ENCODE assay signal across 8 cellular contexts in the genomic region with DNA sequence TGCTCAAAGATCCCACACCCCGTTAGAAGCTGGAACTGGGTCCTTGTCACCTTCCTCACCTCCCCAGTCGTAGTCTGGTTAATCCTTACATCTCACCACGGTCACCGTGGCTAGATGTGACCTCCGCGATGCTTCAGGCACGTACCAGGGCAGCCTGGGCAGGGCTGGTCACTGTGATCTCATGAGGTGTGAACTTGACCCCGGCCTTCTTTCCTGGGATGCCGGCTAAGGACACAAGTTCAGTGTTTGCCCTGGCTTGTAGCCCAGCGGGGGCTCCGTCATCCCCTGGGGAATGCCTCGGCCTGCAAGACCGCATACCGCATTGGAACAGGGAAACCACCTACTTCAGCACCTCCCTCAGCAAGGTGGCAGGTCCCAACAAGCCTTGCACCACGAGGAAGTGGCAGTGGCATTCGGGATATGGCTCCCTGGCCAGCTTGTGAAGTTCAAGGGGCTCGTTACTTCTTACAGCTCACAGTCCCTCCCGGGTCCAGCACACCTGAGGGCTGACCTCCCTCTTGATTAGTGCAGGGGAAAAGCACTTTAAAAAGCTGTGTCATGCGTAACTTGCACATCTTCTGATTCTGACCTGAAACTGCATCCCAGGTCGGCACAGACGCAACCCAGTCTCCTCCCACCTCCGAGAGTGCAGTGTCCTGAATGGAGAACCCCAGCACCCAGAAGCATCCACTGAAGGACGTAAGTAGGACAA. TPM values are rescaled to one million over a fixed set of nuclear protein-coding genes. Genes with fewer than 3 reads are reported as not detected.
A peak's percentile ranks its signal among the peaks of the same experiment; 100 is the strongest.
DNase-seq lines count a peak whose midpoint lies in the region; ATAC-seq and TF ChIP-seq lines count a peak whose summit lies in the region.

No MANE protein-coding gene starts in this region.

- H3K36me3 ChIP-seq in WERI-Rb-1 (peaks cover 64% of the 10 kb centered on the region), tibial artery (peaks cover 44 to 60% (median 55%) of the 10 kb centered on the region in 3 donors)

- peak overlapping the region; percentile 59 to 95 (median 84) for H3K27ac Mint-ChIP-seq in immature natural killer cell

- H3K27me3 ChIP-seq in WERI-Rb-1 (ENCODE audit: insufficient read depth, low read depth, severe bottlenecking) (no peaks in the 10 kb centered on the region), tibial artery (no peaks in the 10 kb centered on the region)

- H3K27ac ChIP-seq in WERI-Rb-1 (peak overlapping the region; percentile 83), tibial artery (no peak overlapping the region)

- peaks cover 4 to 10% (median 7%) of the 10 kb centered on the region in 3 donors for H3K36me3 Mint-ChIP-seq in immature natural killer cell

- H3K4me1 Mint-ChIP-seq in immature natural killer cell: peaks cover 40 to 44% of the 10 kb centered on the region in 2 donors

- no peak overlapping the region for H3K4me3 ChIP-seq in WERI-Rb-1 (ENCODE audit: low read depth, low read length)
- no peak overlapping the region for H3K4me3 ChIP-seq in tibial artery

- peaks cover under 1 to 22% (median 2%) of the 10 kb centered on the region in 3 donors for H3K27me3 Mint-ChIP-seq in immature natural killer cell (ENCODE audit: low read depth in 3 of 3)

- TF ChIP-seq CTCF in WERI-Rb-1 (IDR thresholded peaks at IDR 0.05; ENCODE audit: low read depth, low read length) (no peak), tibial artery (IDR thresholded peaks at IDR 0.05) (no peak)

- intact Hi-C loops in tibial artery (cut with DNase I; ENCODE audit: low total_unique reads): loop anchor here (5.0 to 10.0 kb wide), 3 partner anchors 95 to 1963 kb away; a partner anchor contains a TSS
- intact Hi-C loops in left cardiac atrium (cut with DNase I): loop anchor here in 1 of 2 donors (10.0 kb wide), 2 partner anchors 93 to 173 kb away; a partner anchor contains a TSS

- ATAC-seq in GM19328 (IDR thresholded peaks at IDR 0.05; ENCODE audit: unreplicated experiment) (no peak), left cardiac atrium (no peak)

- H3K4me3 Mint-ChIP-seq in immature natural killer cell: peak overlapping the region in 2 of 5 donors; percentile 53 to 86

- peak; percentile 18 for DNase-seq in activated T-cell treated with anti-CD3 and anti-CD28 coated beads, Interleukin-2, amount 50 U/mL, for 1 hour
- DNase-seq in activated T-cell treated with anti-CD3 and anti-CD28 coated beads for 4 hours: no peak
- DNase-seq in WERI-Rb-1: peak; percentile 55
- DNase-seq in immature natural killer cell: no peak
- DNase-seq in tibial artery: peak; percentile 18 to 56
- DNase-seq in HCEC 1CT: no peak
- no peak for DNase-seq in left cardiac atrium

- H3K9me3 Mint-ChIP-seq in immature natural killer cell: no peaks in the 10 kb centered on the region

- H3K9me3 ChIP-seq in WERI-Rb-1 (ENCODE audit: severe bottlenecking) (no peaks in the 10 kb centered on the region), tibial artery (no peaks in the 10 kb centered on the region)

- H3K4me1 ChIP-seq in tibial artery: peaks cover 0 to 42% (median 28%) of the 10 kb centered on the region in 4 donors

RNA-seq across cellular contexts. Expression of a gene that starts 25.9 kb away (rescaled TPM):
- polyA plus RNA-seq in immature natural killer cell: 10 to 100 TPM in 1 of 3 donors, 1 to 10 TPM in 2; 1.3 to 19.2 (median 5.0) TPM
- total RNA-seq in left cardiac atrium: 10 to 100 TPM; 14.4 to 22.9 TPM

RNA-seq across cellular contexts. Expression of a gene that starts 26.1 kb away (rescaled TPM):
- 1 to 10 TPM; 2.7 to 4.4 (median 4.0) TPM for polyA plus RNA-seq in immature natural killer cell
- total RNA-seq in left cardiac atrium: 10 to 100 TPM in 1 of 2 donors, 1 to 10 TPM in 1; 8.5 to 11.5 TPM

Comparison
In these comparisons a context has a peak if more than half of its experiments do, and no peak if none do; other contexts are left out.
1. DNase-seq: peak in activated T-cell treated with anti-CD3 and anti-CD28 coated beads, Interleukin-2, amount 50 U/mL, for 1 hour (single experiment), WERI-Rb-1 (single experiment) and tibial artery (2 of 2); none in activated T-cell treated with anti-CD3 and anti-CD28 coated beads for 4 hours (single experiment), immature natural killer cell (0 of 3), HCEC 1CT (single experiment) and left cardiac atrium (single experiment).